Comparison of ENCODE assay signal across 27 cellular contexts in the genomic region with DNA sequence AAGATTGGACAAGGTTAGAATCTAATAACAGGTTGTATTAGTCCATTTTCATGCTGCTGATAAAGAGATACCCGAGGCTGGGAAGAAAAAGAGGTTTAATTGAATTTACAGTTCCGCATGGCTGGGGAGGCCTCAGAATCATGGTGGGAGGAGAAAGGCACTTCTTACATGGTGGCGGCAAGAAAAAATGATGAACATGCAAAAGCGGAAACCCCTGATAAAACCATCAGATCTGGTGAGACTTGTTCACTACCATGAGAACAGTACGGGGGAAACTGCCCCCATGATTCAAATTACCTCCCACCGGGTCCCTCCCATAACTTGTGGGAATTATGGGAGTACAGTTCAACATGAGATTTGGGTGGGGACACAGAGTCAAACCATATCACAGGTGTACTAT.
"Had no signal": no experiment of that assay in that cellular context is flagged by ENCODE, and none has a peak within 500 bp of the region (broad histone marks: within the 10 kb centered on the region; RNA-seq: fewer than 3 reads in every experiment).

No MANE protein-coding gene starts in this region.

- H3K4me3 ChIP-seq: stomach, suprapubic skin, testis, thoracic aorta, thyroid gland, tibial artery, tibial nerve, transverse colon, upper lobe of left lung, upper lobe of right lung, uterus, vagina had no signal

- DNase-seq: stimulated activated CD4-positive, alpha-beta T cell treated with anti-CD3 and anti-CD28 coated beads, Interleukin-2, amount 100 ng/mL, for 48 hours; stimulated activated CD4-positive, alpha-beta T cell treated with anti-CD3 and anti-CD28 coated beads, Interleukin-4, amount 100 ng/mL, for 1 hour; stimulated activated CD4-positive, alpha-beta T cell treated with anti-CD3 and anti-CD28 coated beads, Interleukin-4, amount 100 ng/mL, for 24 hours; stimulated activated CD4-positive, alpha-beta T cell treated with anti-CD3 and anti-CD28 coated beads, Interleukin-4, amount 100 ng/mL, for 4 hours; stimulated activated CD8-positive, alpha-beta memory T cell treated with anti-CD3 and anti-CD28 coated beads, Interleukin-4, amount 100 ng/mL, for 48 hours; stimulated activated naive B cell treated with anti-CD40 and anti-IgM and Interleukin-4, amounts not matched to agents 10 μg/mL and 1 μg/mL and 100 μg/mL, for 72 hours; stimulated activated naive CD4-positive, alpha-beta T cell; stimulated activated naive CD4-positive, alpha-beta T cell treated with Interleukin-2 at 50 U/mL for 16 hours; stimulated activated naive CD8-positive, alpha-beta T cell treated with anti-CD3 and anti-CD28 coated beads, Interleukin-15, amount 100 ng/mL, for 72 hours; stimulated activated naive CD8-positive, alpha-beta T cell treated with anti-CD3 and anti-CD28 coated beads, Interleukin-15, Interleukin-2, amounts not matched to agents 100 U/mL and 50 U/mL, for 24 hours; stomach; substantia nigra; testis; thyroid gland; tibial artery; transverse colon; trophoblast cell; upper lobe of left lung; upper lobe of right lung; uterus had no signal

- H3K9me3 ChIP-seq: stomach, suprapubic skin, testis, thoracic aorta, thyroid gland, tibial artery, tibial nerve, transverse colon, upper lobe of left lung, upper lobe of right lung, uterus, vagina had no signal

- FAIRE-seq: urothelium cell line had no signal

- H3K27me3 ChIP-seq: stomach, suprapubic skin, testis, thyroid gland, tibial artery, tibial nerve, transverse colon, upper lobe of left lung, upper lobe of right lung, uterus, vagina had no signal

- H3K4me1 ChIP-seq: suprapubic skin, testis, thyroid gland, tibial nerve, upper lobe of left lung, upper lobe of right lung, uterus, vagina had no signal

- ATAC-seq: stimulated activated effector memory CD8-positive, alpha-beta T cell treated with anti-CD3 and anti-CD28 coated beads, Interleukin-12 subunit alpha, Interleukin-12 subunit beta, amount 100 ng/mL, for 72 hours; stimulated activated memory B cell treated with anti-CD40 and anti-IgM and Interleukin-4, amounts not matched to agents 10 μg/mL and 1 μg/mL and 100 μg/mL, for 72 hours; stimulated activated naive B cell treated with anti-CD40 and anti-IgM and Interleukin-4, amounts not matched to agents 10 μg/mL and 1 μg/mL and 100 μg/mL, for 72 hours; stimulated activated naive CD8-positive, alpha-beta T cell treated with anti-CD3 and anti-CD28 coated beads, Interleukin-15, amount 100 ng/mL, for 72 hours; stimulated activated naive CD8-positive, alpha-beta T cell treated with anti-CD3 and anti-CD28 coated beads, Interleukin-15, Interleukin-2, amounts not matched to agents 100 U/mL and 50 U/mL, for 24 hours; upper lobe of right lung had no signal

- H3K36me3 ChIP-seq: stomach, suprapubic skin, thoracic aorta, thyroid gland, tibial artery, tibial nerve, transverse colon, upper lobe of left lung, upper lobe of right lung, uterus, vagina had no signal

- H3K27ac ChIP-seq: stomach, suprapubic skin, testis, thoracic aorta, thyroid gland, tibial artery, tibial nerve, transverse colon, upper lobe of left lung, upper lobe of right lung, uterus, vagina had no signal
